1 cellular context compared by ENCODE assay signal in genomic region chr2:174878537-174879147, GRCh38.
TF ChIP-seq lines count a peak whose summit lies in the region.

No MANE protein-coding gene starts in this region.

TF ChIP-seq in SK-N-SH, 30 proteins besides CTCF, POLR2A, EP300 and RAD21 (continued from another document):
- TF ChIP-seq IRF3 (IDR thresholded peaks at IDR 0.05; ENCODE audit: low read depth, low read length) (no peak), MXI1 (IDR thresholded peaks at IDR 0.05; ENCODE audit: low read depth, low read length) (no peak; the same call in 1 of the 2 replicates)
